ENCODE assay signal across 9 cellular contexts in the genomic region with DNA sequence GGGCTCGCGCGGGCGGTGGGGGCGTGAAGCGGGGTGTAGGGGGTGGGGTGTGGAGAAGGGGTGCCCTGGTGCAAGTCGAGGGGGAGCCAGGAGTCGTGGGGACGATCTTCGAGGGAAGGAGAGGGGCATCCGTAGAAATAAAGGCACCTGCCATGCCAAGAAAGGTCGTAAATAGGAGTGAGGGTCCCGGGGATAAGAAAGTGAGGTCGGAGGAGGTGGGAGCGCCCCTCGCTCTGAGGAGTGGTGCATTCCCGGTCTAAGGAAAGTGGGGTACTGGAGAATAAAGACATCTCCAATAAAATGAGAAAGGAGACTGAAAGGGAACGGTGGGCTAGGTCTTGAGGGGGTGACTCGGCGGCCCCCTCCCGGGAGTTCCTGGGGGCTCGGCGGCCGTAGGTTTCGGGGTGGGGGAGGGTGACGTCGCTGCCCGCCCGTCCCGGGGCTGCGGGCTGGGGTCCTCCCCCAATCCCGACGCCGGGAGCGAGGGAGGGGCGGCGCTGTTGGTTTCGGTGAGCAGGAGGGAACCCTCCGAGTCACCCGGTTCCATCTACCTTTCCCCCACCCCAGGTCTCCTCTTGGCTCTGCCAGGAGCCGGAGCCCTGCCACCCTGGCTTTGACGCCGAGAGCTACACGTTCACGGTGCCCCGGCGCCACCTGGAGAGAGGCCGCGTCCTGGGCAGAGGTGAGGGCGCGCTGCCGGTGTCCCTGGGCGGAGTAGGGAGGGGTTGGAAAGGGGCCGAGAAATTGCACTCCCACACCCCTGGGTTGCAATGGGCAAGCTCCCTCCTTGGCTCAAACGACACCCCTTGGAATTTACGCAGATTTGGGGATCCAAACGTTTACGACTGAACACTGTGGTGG. TPM values are rescaled to one million over a fixed set of nuclear protein-coding genes. Genes with fewer than 3 reads are reported as not detected.
DNase-seq lines count a peak whose midpoint lies in the region; ATAC-seq and TF ChIP-seq lines count a peak whose summit lies in the region.
"Had no signal": no experiment of that assay in that cellular context is flagged by ENCODE, and none has a peak within 500 bp of the region (broad histone marks: within the 10 kb centered on the region; RNA-seq: fewer than 3 reads in every experiment).

No MANE protein-coding gene starts in this region.

- no peak overlapping the region for H3K4me3 Mint-ChIP-seq in natural killer cell

- TF ChIP-seq POLR2A in ovary (IDR thresholded peaks at IDR 0.05), result no peak

- no peaks in the 10 kb centered on the region for H3K9me3 Mint-ChIP-seq in natural killer cell

- intact Hi-C loops in ovary (cut with DNase I), result no loop called here
- intact Hi-C loops in natural killer cell (cut with micrococcal nuclease), result no loop called here

- ATAC-seq in HG03139 (IDR thresholded peaks at IDR 0.05; ENCODE audit: unreplicated experiment), result no peak
- ATAC-seq in natural killer cell, result no peak
- no peak for ATAC-seq in HG02970 (IDR thresholded peaks at IDR 0.05; ENCODE audit: low FRiP score, unreplicated experiment)

- H3K27ac ChIP-seq in esophagus (ENCODE audit: low read depth in 2 of 2, low read length in 1 of 2), result peak overlapping the region; percentile 84 to 87
- H3K27ac ChIP-seq in ovary, result no peak overlapping the region

- H3K27me3 Mint-ChIP-seq in natural killer cell (ENCODE audit: low read depth in 2 of 2), result peaks cover 21 to 38% of the 10 kb centered on the region in 2 donors

- no peak for TF ChIP-seq EP300 in ovary (IDR thresholded peaks at IDR 0.05)

- peaks cover 5 to 18% of the 10 kb centered on the region in 2 donors for H3K4me1 Mint-ChIP-seq in natural killer cell

- TF ChIP-seq CTCF in GM10266 (IDR thresholded peaks at IDR 0.05; ENCODE audit: control insufficient read depth, insufficient read depth, low read depth, missing control alignments), result no peak
- no peak for TF ChIP-seq CTCF in ovary (IDR thresholded peaks at IDR 0.05)
- no peak for TF ChIP-seq CTCF in natural killer cell (IDR thresholded peaks at IDR 0.05)

- 10 to 11% methylated on average over 58 of the region's 58 CpGs for WGBS in esophagus, 2 donors
- WGBS in ovary, 3 donors, result 4 to 9% (median 5%) methylated on average over 58 of the region's 58 CpGs

- H3K27me3 ChIP-seq in esophagus (ENCODE audit: control insufficient read depth in 1 of 2, insufficient read depth in 2 of 2, low read length in 2 of 2), result no peaks in the 10 kb centered on the region
- H3K27me3 ChIP-seq in ovary, result no peaks in the 10 kb centered on the region

- H3K36me3 ChIP-seq in esophagus (ENCODE audit: control insufficient read depth in 2 of 2, insufficient read depth in 2 of 2, low read length in 1 of 2) (no peaks in the 10 kb centered on the region), ovary (no peaks in the 10 kb centered on the region)

- peak; percentile 45 for DNase-seq in GM10266 (ENCODE audit: extremely low spot score)
- peak; percentile 19 for DNase-seq in NCI-H2196 treated with DMSO at 0.1 percent for 48 hours (lab: John Stamatoyannopoulos, UW; ENCODE audit: unreplicated experiment)
- DNase-seq in ovary, result peak; percentile 19 to 52 (median 48)
- no peak for DNase-seq in activated effector memory CD4-positive, alpha-beta T cell treated with anti-CD3 and anti-CD28 coated beads, Interleukin-2, amount 50 U/mL, for 16 hours
- DNase-seq in natural killer cell, result no peak

- H3K9me3 ChIP-seq in esophagus (ENCODE audit: control insufficient read depth in 2 of 2, insufficient read depth in 1 of 2, low read depth in 1 of 2, low read length in 1 of 2), result no peaks in the 10 kb centered on the region
- H3K9me3 ChIP-seq in ovary, result no peaks in the 10 kb centered on the region

- no peak overlapping the region for H3K27ac Mint-ChIP-seq in natural killer cell

- H3K4me3 ChIP-seq in esophagus (ENCODE audit: low read depth in 1 of 2, low read length in 2 of 2), result peak overlapping the region; percentile 67 to 69
- H3K4me3 ChIP-seq in ovary, result peak overlapping the region; percentile 39

- H3K4me1 ChIP-seq in esophagus (ENCODE audit: control insufficient read depth in 2 of 2, insufficient read depth in 2 of 2, low read length in 1 of 2) (peaks cover 0 to 3% of the 10 kb centered on the region in 2 donors), ovary (ENCODE audit: insufficient read depth) (peaks cover 3% of the 10 kb centered on the region)

- no peaks in the 10 kb centered on the region for H3K36me3 Mint-ChIP-seq in natural killer cell

RNA-seq across cellular contexts. Expression of a gene that starts 0.9 kb away (rescaled TPM):
- polyA plus RNA-seq in esophagus (10 to 100 TPM; 92.0 to 96.6 TPM), ovary (10 to 100 TPM in 1 of 2 donors, 1 to 10 TPM in 1; 1.1 to 10.5 TPM)
- total RNA-seq in ovary (100 to 1,000 TPM in 1 of 7 donors, 10 to 100 TPM in 2, 1 to 10 TPM in 4; 1.1 to 118 (median 9.1) TPM), natural killer cell (under 1 TPM in 1 of 3 donors, not detected in 2; 0.50 TPM)
- total RNA-seq: fibroblast of lung had no signal

Comparison
In these comparisons a context has a peak if more than half of its experiments do, and no peak if none do; other contexts are left out.
1. DNase-seq: peak in GM10266 (single experiment), NCI-H2196 treated with DMSO at 0.1 percent for 48 hours (single experiment) and ovary (5 of 5); none in activated effector memory CD4-positive, alpha-beta T cell treated with anti-CD3 and anti-CD28 coated beads, Interleukin-2, amount 50 U/mL, for 16 hours (single experiment) and natural killer cell (single experiment).
2. H3K27ac ChIP-seq: peak in esophagus (2 of 2); none in ovary (0 of 2).